11 cellular contexts compared by ENCODE assay signal in the genomic region with DNA sequence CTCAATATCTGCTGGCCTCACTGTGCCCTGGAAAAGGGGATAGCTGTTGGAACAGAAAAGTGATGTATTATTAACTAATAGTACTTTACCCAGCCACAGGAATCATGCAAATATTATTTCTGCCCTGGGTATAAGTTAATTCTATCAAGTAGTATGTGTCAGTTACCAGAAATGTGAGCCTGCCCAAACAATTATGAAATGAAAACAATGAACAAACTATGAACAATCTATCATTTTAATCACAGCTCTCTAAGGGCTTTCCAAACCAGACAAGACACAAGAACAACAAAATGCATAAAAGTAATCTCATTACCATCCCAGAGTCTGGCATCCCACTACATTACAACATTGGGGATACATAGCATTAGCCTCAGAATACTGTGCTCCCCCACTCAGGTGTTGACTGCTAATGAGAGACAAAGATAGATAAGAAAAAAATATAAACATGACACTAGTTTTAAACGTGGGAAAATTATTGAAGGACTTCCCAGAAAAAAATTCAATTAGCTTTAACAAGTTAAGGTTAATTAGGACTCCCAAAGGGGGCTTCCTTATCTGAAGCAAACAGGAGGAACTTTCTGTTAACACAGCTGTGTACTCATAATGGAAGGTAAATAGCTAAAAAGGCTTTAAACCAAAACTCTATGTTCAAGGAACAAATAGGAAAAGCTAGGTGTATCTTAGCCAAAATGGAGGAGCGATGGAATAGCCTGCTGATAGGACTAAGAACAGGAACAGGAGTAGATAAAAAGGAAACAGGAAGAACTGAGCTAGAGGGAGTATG. TPM values are rescaled to one million over a fixed set of nuclear protein-coding genes. Genes with fewer than 3 reads are reported as not detected.
DNase-seq lines count a peak whose midpoint lies in the region; TF ChIP-seq lines count a peak whose summit lies in the region.
"Had no signal": no experiment of that assay in that cellular context is flagged by ENCODE, and none has a peak within 500 bp of the region (broad histone marks: within the 10 kb centered on the region; RNA-seq: fewer than 3 reads in every experiment).

No MANE protein-coding gene starts in this region.

- H3K36me3 Mint-ChIP-seq in activated naive CD4-positive, alpha-beta T cell treated with anti-CD3 and anti-CD28 coated beads for 36 hours (ENCODE audit: low read depth): peaks cover 14% of the 10 kb centered on the region

- 16 to 29% (median 26%) methylated on average over 2 of the region's 2 CpGs for WGBS in stomach, 5 donors
- WGBS in transverse colon (ENCODE audit: low coverage in 1 of 2), 2 donors: 45 to 46% methylated on average over 2 of the region's 2 CpGs

- TF ChIP-seq CTCF in VCaP (conservative IDR thresholded peaks at IDR 0.05) (no peak), fibroblast of mammary gland (conservative IDR thresholded peaks at IDR 0.05; ENCODE audit: control insufficient read depth, insufficient read depth, low read depth, low read length) (no peak), stomach (IDR thresholded peaks at IDR 0.05) (no peak), transverse colon (IDR thresholded peaks at IDR 0.05) (no peak)

- intact Hi-C loops in activated naive CD4-positive, alpha-beta T cell treated with anti-CD3 and anti-CD28 coated beads for 36 hours (cut with micrococcal nuclease): no loop called here
- intact Hi-C loops in stomach (cut with DNase I; ENCODE audit: low total_unique reads): loop anchor here (10.0 kb wide), 1 partner anchor 45 kb away; the partner anchor contains the start of gene EXD2
- intact Hi-C loops in transverse colon (cut with DNase I; ENCODE audit: low total_unique reads): no loop called here

- no peak for TF ChIP-seq EP300 in stomach (IDR thresholded peaks at IDR 0.05)
- no peak for TF ChIP-seq EP300 in transverse colon (IDR thresholded peaks at IDR 0.05; ENCODE audit: low read depth)

- H3K4me1 ChIP-seq in stomach (peaks cover 14 to 77% (median 54%) of the 10 kb centered on the region in 4 donors), transverse colon (peaks cover 0 to 25% (median 12%) of the 10 kb centered on the region in 4 donors)

- no peaks in the 10 kb centered on the region for H3K27me3 Mint-ChIP-seq in activated naive CD4-positive, alpha-beta T cell treated with anti-CD3 and anti-CD28 coated beads for 36 hours (ENCODE audit: low read depth)

- no peaks in the 10 kb centered on the region for H3K9me3 Mint-ChIP-seq in activated naive CD4-positive, alpha-beta T cell treated with anti-CD3 and anti-CD28 coated beads for 36 hours

- H3K27ac ChIP-seq in VCaP (peak overlapping the region; percentile 92), stomach (peak overlapping the region in 4 of 5 donors; percentile 36 to 98 (median 72)), transverse colon (peak overlapping the region in 1 of 4 donors; percentile 94)
- H3K27ac ChIP-seq: ovary, SJSA1, uterus had no signal

- in situ Hi-C loops in transverse colon (cut with MboI; ENCODE audit: low pct_ligation_motif_present in 1 of 4, low pct_unique_long_range_greater_than_20kb in 1 of 4, low sequenced_read_pairs in 3 of 4): loop anchor here in 1 of 4 donors (25.0 kb wide), 1 partner anchor 313 kb away; no protein-coding TSS in a partner anchor

- H3K4me3 ChIP-seq in fibroblast of mammary gland (ENCODE audit: control insufficient read depth, low read depth, low read length) (no peak overlapping the region), stomach (no peak overlapping the region), transverse colon (no peak overlapping the region)
- H3K4me3 ChIP-seq: ovary, SJSA1, uterus had no signal

- H3K27ac Mint-ChIP-seq in activated naive CD4-positive, alpha-beta T cell treated with anti-CD3 and anti-CD28 coated beads for 36 hours: no peak overlapping the region

- H3K27me3 ChIP-seq in stomach: no peaks in the 10 kb centered on the region
- H3K27me3 ChIP-seq in transverse colon: no peaks in the 10 kb centered on the region
- H3K27me3 ChIP-seq: ovary, SJSA1, uterus had no signal

- TF ChIP-seq POLR2A in stomach (IDR thresholded peaks at IDR 0.05) (no peak), transverse colon (IDR thresholded peaks at IDR 0.05) (no peak)

- CTCF ChIA-PET in activated naive CD4-positive, alpha-beta T cell treated with anti-CD3 and anti-CD28 coated beads for 36 hours (lab: Charles Lee): interaction anchor here (1.3 to 2.9 kb wide), 7 partner anchors 17 to 282 kb away, joined by 3 to 18 read pairs (median 5); partner anchors contain the start of genes ERH and EXD2

- no peaks in the 10 kb centered on the region for H3K9me3 ChIP-seq in stomach
- no peaks in the 10 kb centered on the region for H3K9me3 ChIP-seq in transverse colon
- H3K9me3 ChIP-seq: ovary, SJSA1, uterus had no signal

- H3K36me3 ChIP-seq in stomach (peaks cover 0 to 22% (median 13%) of the 10 kb centered on the region in 4 donors), transverse colon (no peaks in the 10 kb centered on the region)
- H3K36me3 ChIP-seq: ovary, uterus had no signal

- H3K4me1 Mint-ChIP-seq in activated naive CD4-positive, alpha-beta T cell treated with anti-CD3 and anti-CD28 coated beads for 36 hours (ENCODE audit: low read depth): peaks cover 60% of the 10 kb centered on the region

- peak overlapping the region; percentile 4 for H3K4me3 Mint-ChIP-seq in activated naive CD4-positive, alpha-beta T cell treated with anti-CD3 and anti-CD28 coated beads for 36 hours

- DNase-seq in activated naive CD4-positive, alpha-beta T cell treated with anti-CD3 and anti-CD28 coated beads for 36 hours: no peak
- DNase-seq in activated naive CD4-positive, alpha-beta T cell treated with anti-CD3 and anti-CD28 coated beads, Interleukin-2, amount 50 U/mL, for 16 hours: no peak
- DNase-seq in fibroblast of mammary gland (ENCODE audit: low read depth) (peak; percentile 40), stomach (no peak), transverse colon (no peak), superior temporal gyrus (ENCODE audit: extremely low spot score) (no peak)
- DNase-seq in stimulated activated naive CD4-positive, alpha-beta T cell treated with Interleukin-2 at 50 U/mL for 16 hours (lab: John Stamatoyannopoulos, UW): no peak
- DNase-seq: ovary, uterus had no signal

RNA-seq across cellular contexts. Expression of gene DCAF5, which starts 3.3 kb away (rescaled TPM):
- total RNA-seq in activated naive CD4-positive, alpha-beta T cell treated with anti-CD3 and anti-CD28 coated beads for 36 hours: 10 to 100 TPM; 34.5 to 35.1 TPM
- total RNA-seq in stomach (10 to 100 TPM; 24.3 to 80.5 (median 43.3) TPM), transverse colon (10 to 100 TPM; 25.1 to 70.3 (median 42.7) TPM)
- polyA plus RNA-seq in stomach: 10 to 100 TPM; 13.9 to 16.2 (median 16.2) TPM

RNA-seq across cellular contexts. Expression of gene EXD2, which starts 41.6 kb away (rescaled TPM):
- 10 to 100 TPM; 11.8 to 12.7 TPM for total RNA-seq in activated naive CD4-positive, alpha-beta T cell treated with anti-CD3 and anti-CD28 coated beads for 36 hours
- total RNA-seq in stomach (10 to 100 TPM in 3 of 5 donors, 1 to 10 TPM in 2; 8.0 to 25.4 (median 14.7) TPM), transverse colon (10 to 100 TPM; 16.5 to 33.8 (median 22.8) TPM)
- polyA plus RNA-seq in stomach: 1 to 10 TPM; 3.4 to 9.5 (median 4.9) TPM
